1 cellular context compared by ENCODE assay signal in genomic region chr19:6264803-6265202, GRCh38.
TF ChIP-seq lines count a peak whose summit lies in the region.

No MANE protein-coding gene starts in this region.

TF ChIP-seq in WTC11, 78 proteins besides CTCF, POLR2A, EP300 and RAD21 (continued from another document):
- TF ChIP-seq, protein P1, sequence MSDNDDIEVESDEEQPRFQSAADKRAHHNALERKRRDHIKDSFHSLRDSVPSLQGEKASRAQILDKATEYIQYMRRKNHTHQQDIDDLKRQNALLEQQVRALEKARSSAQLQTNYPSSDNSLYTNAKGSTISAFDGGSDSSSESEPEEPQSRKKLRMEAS (CRISPR knock-in tag; IDR thresholded peaks at IDR 0.05): no peak
- no peak for TF ChIP-seq NR3C1 (CRISPR knock-in tag; conservative IDR thresholded peaks at IDR 0.05; ENCODE audit: low read depth)
TF ChIP-seq in WTC11: peak in this region for 0.
